Comparison of ENCODE assay signal across 2 cellular contexts in genomic region chr2:10812362-10813084, GRCh38.
A peak's percentile ranks its signal among the peaks of the same experiment; 100 is the strongest.
TF ChIP-seq lines count a peak whose summit lies in the region.

A gene with protein sequence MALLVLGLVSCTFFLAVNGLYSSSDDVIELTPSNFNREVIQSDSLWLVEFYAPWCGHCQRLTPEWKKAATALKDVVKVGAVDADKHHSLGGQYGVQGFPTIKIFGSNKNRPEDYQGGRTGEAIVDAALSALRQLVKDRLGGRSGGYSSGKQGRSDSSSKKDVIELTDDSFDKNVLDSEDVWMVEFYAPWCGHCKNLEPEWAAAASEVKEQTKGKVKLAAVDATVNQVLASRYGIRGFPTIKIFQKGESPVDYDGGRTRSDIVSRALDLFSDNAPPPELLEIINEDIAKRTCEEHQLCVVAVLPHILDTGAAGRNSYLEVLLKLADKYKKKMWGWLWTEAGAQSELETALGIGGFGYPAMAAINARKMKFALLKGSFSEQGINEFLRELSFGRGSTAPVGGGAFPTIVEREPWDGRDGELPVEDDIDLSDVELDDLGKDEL (minus strand): TSS chr2:10812785. CDS start chr2:10812696, 89 bp downstream.

TF ChIP-seq in IMR-90, 13 proteins besides CTCF, POLR2A, EP300 and RAD21:
- TF ChIP-seq MAZ (IDR thresholded peaks at IDR 0.05; ENCODE audit: borderline replicate concordance, low read depth, low read length) (peak; percentile 75; the same call in 1 of the 2 replicates), MAFK (IDR thresholded peaks at IDR 0.05; ENCODE audit: low read depth, low read length) (no peak), RCOR1 (IDR thresholded peaks at IDR 0.05; ENCODE audit: insufficient replicate concordance, low read length) (no peak), USF2 (IDR thresholded peaks at IDR 0.05; ENCODE audit: low read depth, low read length) (0 out of 2 replicates have a peak, but pooled peaks have one; percentile 2), FOS (IDR thresholded peaks at IDR 0.05; ENCODE audit: low read depth, low read length) (peak; percentile 21; the same call in 1 of the 2 replicates), BHLHE40 (IDR thresholded peaks at IDR 0.05; ENCODE audit: low read depth, low read length) (peak; percentile 70), SMC3 (IDR thresholded peaks at IDR 0.05; ENCODE audit: low read depth, low read length) (no peak), MXI1 (IDR thresholded peaks at IDR 0.05; ENCODE audit: borderline replicate concordance, low read depth, low read length) (peak; percentile 84), CHD1 (IDR thresholded peaks at IDR 0.05; ENCODE audit: low read depth, low read length) (no peak), CEBPB (IDR thresholded peaks at IDR 0.05; ENCODE audit: low read depth, low read length) (no peak), NFE2L2 (IDR thresholded peaks at IDR 0.05; ENCODE audit: low read depth, low read length) (no peak), RFX5 (IDR thresholded peaks at IDR 0.05; ENCODE audit: low read depth, low read length) (no peak)
- TF ChIP-seq, protein P1, sequence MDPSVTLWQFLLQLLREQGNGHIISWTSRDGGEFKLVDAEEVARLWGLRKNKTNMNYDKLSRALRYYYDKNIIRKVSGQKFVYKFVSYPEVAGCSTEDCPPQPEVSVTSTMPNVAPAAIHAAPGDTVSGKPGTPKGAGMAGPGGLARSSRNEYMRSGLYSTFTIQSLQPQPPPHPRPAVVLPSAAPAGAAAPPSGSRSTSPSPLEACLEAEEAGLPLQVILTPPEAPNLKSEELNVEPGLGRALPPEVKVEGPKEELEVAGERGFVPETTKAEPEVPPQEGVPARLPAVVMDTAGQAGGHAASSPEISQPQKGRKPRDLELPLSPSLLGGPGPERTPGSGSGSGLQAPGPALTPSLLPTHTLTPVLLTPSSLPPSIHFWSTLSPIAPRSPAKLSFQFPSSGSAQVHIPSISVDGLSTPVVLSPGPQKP (IDR thresholded peaks at IDR 0.05; ENCODE audit: borderline replicate concordance, low read depth, low read length) = no peak

TF ChIP-seq in endothelial cell of umbilical vein, 7 proteins besides CTCF, POLR2A, EP300 and RAD21:
- TF ChIP-seq MYC (IDR thresholded peaks at IDR 0.05; ENCODE audit: low read depth, low read length) (no peak), POLR2AphosphoS5 (IDR thresholded peaks at IDR 0.05; ENCODE audit: insufficient read depth, low read depth, low read length) (peak; percentile 95)
